Comparison of ENCODE assay signal across 8 cellular contexts in genomic region chr2:237688541-237688940, GRCh38.
DNase-seq lines count a peak whose midpoint lies in the region; ATAC-seq and TF ChIP-seq lines count a peak whose summit lies in the region.
"Not testable (repeated sequence)": the region's sequence is repeated elsewhere in the genome, so short reads cannot be mapped to it uniquely, and the experiment has no call there.

No MANE protein-coding gene starts in this region.

- not testable (repeated sequence) for ATAC-seq in activated CD8-positive, alpha-beta memory T cell treated with anti-CD3 and anti-CD28 coated beads, Interleukin-2, amount 10 ng/mL, durations not matched to agents 7 days and 5 days; gastrocnemius medialis

- H3K36me3 Mint-ChIP-seq in activated CD8-positive, alpha-beta memory T cell treated with anti-CD3 and anti-CD28 coated beads, Interleukin-2, amount 10 ng/mL, durations not matched to agents 7 days and 5 days: not testable (repeated sequence)

- TF ChIP-seq CTCF in RWPE1 (conservative IDR thresholded peaks at IDR 0.05; ENCODE audit: low read depth); brain microvascular endothelial cell (IDR thresholded peaks at IDR 0.05; ENCODE audit: low read depth, low read length, missing control alignments); fibroblast of lung (conservative IDR thresholded peaks at IDR 0.05 in 1 of 2, IDR thresholded peaks at IDR 0.05 in 1 of 2; ENCODE audit: low read depth in 1 of 2, low read length in 2 of 2); gastrocnemius medialis (IDR thresholded peaks at IDR 0.05 in 4 of 5, conservative IDR thresholded peaks at IDR 0.05 in 1 of 5); thyroid gland (IDR thresholded peaks at IDR 0.05): not testable (repeated sequence)

- intact Hi-C loops in gastrocnemius medialis (cut with DNase I; ENCODE audit: low total_unique reads); thyroid gland (cut with DNase I): not testable (repeated sequence)

- not testable (repeated sequence) for H3K9me3 ChIP-seq in BLaER1; fibroblast of lung (ENCODE audit: control insufficient read depth, insufficient read depth, low read depth, low read length); gastrocnemius medialis; thyroid gland

- not testable (repeated sequence) for H3K4me3 ChIP-seq in BLaER1; brain microvascular endothelial cell (ENCODE audit: low read depth, low read length); fibroblast of lung (replicated peaks in 1 of 4; ENCODE audit: control extremely low read depth in 1 of 4, insufficient read depth in 1 of 4, low read depth in 3 of 4, low read length in 4 of 4); gastrocnemius medialis; thyroid gland (replicated peaks in 1 of 3)

- not testable (repeated sequence) for H3K27me3 Mint-ChIP-seq in activated CD8-positive, alpha-beta memory T cell treated with anti-CD3 and anti-CD28 coated beads, Interleukin-2, amount 10 ng/mL, durations not matched to agents 7 days and 5 days

- H3K4me1 Mint-ChIP-seq in activated CD8-positive, alpha-beta memory T cell treated with anti-CD3 and anti-CD28 coated beads, Interleukin-2, amount 10 ng/mL, durations not matched to agents 7 days and 5 days: peaks cover 49% of the 10 kb centered on the region

- H3K79me2 ChIP-seq in fibroblast of lung (ENCODE audit: control insufficient read depth, insufficient read depth, low read length): peaks cover 12% of the 10 kb centered on the region

- H3K9me3 Mint-ChIP-seq in activated CD8-positive, alpha-beta memory T cell treated with anti-CD3 and anti-CD28 coated beads, Interleukin-2, amount 10 ng/mL, durations not matched to agents 7 days and 5 days (ENCODE audit: low read depth): not testable (repeated sequence)

- CTCF ChIA-PET in RWPE1 (lab: Yijun Ruan, JAX): not testable (repeated sequence)
- CTCF ChIA-PET in activated CD8-positive, alpha-beta memory T cell treated with anti-CD3 and anti-CD28 coated beads, Interleukin-2, amount 10 ng/mL, durations not matched to agents 7 days and 5 days (lab: Charles Lee): interaction anchor here (2.5 to 12.8 kb wide), 2 partner anchors 11 to 14 kb away, joined by 19 to 210 read pairs; no protein-coding TSS in a partner anchor

- not testable (repeated sequence) for H2AFZ ChIP-seq in fibroblast of lung (ENCODE audit: low read length)

- not testable (repeated sequence) for DNase-seq in RWPE1 (ENCODE audit: low spot score); activated CD8-positive, alpha-beta memory T cell treated with anti-CD3 and anti-CD28 coated beads, Interleukin-2, amount 10 ng/mL, durations not matched to agents 7 days and 5 days; brain microvascular endothelial cell; fibroblast of lung (ENCODE audit: low read depth in 2 of 2); gastrocnemius medialis; thyroid gland
- DNase-seq in mesenteric fat pad (ENCODE audit: low spot score): peak; percentile 71

- not testable (repeated sequence) for H3K27me3 ChIP-seq in BLaER1; brain microvascular endothelial cell (replicated peaks); fibroblast of lung (ENCODE audit: control insufficient read depth, insufficient read depth, low read length); gastrocnemius medialis; thyroid gland

- not testable (repeated sequence) for H3K27ac ChIP-seq in BLaER1
- H3K27ac ChIP-seq in RWPE1 (peak overlapping the region; percentile 98), brain microvascular endothelial cell (peak overlapping the region; percentile 98), fibroblast of lung (ENCODE audit: insufficient read depth, low read length) (peak overlapping the region; percentile 97), gastrocnemius medialis (peak overlapping the region; percentile 89 to 95 (median 94)), thyroid gland (peak overlapping the region; percentile 65 to 82 (median 76))

- H3K4me3 Mint-ChIP-seq in activated CD8-positive, alpha-beta memory T cell treated with anti-CD3 and anti-CD28 coated beads, Interleukin-2, amount 10 ng/mL, durations not matched to agents 7 days and 5 days: not testable (repeated sequence)

- H3K4me1 ChIP-seq in BLaER1 (peaks cover 66% of the 10 kb centered on the region), fibroblast of lung (ENCODE audit: control insufficient read depth, extremely low read depth, insufficient read depth, low read length) (peaks cover 22% of the 10 kb centered on the region), gastrocnemius medialis (peaks cover 47 to 56% of the 10 kb centered on the region in 2 donors), thyroid gland (peaks cover 24 to 51% of the 10 kb centered on the region in 2 donors)

- in situ Hi-C loops in brain microvascular endothelial cell (cut with HindIII; ENCODE audit: low pct_ligation_motif_present, low sequenced_read_pairs): not testable (repeated sequence)
- in situ Hi-C loops in gastrocnemius medialis (cut with MboI; ENCODE audit: low sequenced_read_pairs in 4 of 4): loop anchor here in 1 of 4 donors (10.0 kb wide), 1 partner anchor 56 kb away; no protein-coding TSS in a partner anchor

- H3K9ac ChIP-seq in BLaER1: peak overlapping the region; percentile 63
- H3K9ac ChIP-seq in fibroblast of lung (ENCODE audit: insufficient read depth, low read length): peak overlapping the region; percentile 35

- H3K27ac Mint-ChIP-seq in activated CD8-positive, alpha-beta memory T cell treated with anti-CD3 and anti-CD28 coated beads, Interleukin-2, amount 10 ng/mL, durations not matched to agents 7 days and 5 days: peak overlapping the region; percentile 100

- peak overlapping the region; percentile 99 for H3K4me2 ChIP-seq in BLaER1
- not testable (repeated sequence) for H3K4me2 ChIP-seq in fibroblast of lung (ENCODE audit: extremely low read depth, insufficient read depth, low read length)

- not testable (repeated sequence) for TF ChIP-seq POLR2A in gastrocnemius medialis (IDR thresholded peaks at IDR 0.05); thyroid gland (IDR thresholded peaks at IDR 0.05)

- H3K36me3 ChIP-seq in BLaER1: peaks cover 26% of the 10 kb centered on the region
- not testable (repeated sequence) for H3K36me3 ChIP-seq in brain microvascular endothelial cell (replicated peaks); fibroblast of lung (ENCODE audit: control insufficient read depth, insufficient read depth, low read length); gastrocnemius medialis; thyroid gland

- POLR2A ChIA-PET in RWPE1 (lab: Yijun Ruan, JAX; ENCODE audit: low non-redundant PET): not testable (repeated sequence)

- 94 to 98% methylated on average over 6 of the region's 6 CpGs for WGBS in thyroid gland, 2 donors

- H4K20me1 ChIP-seq in BLaER1: peaks cover 70% of the 10 kb centered on the region
- H4K20me1 ChIP-seq in fibroblast of lung (ENCODE audit: control insufficient read depth, extremely low read depth, insufficient read depth, low read length): not testable (repeated sequence)
